In the genomic region with DNA sequence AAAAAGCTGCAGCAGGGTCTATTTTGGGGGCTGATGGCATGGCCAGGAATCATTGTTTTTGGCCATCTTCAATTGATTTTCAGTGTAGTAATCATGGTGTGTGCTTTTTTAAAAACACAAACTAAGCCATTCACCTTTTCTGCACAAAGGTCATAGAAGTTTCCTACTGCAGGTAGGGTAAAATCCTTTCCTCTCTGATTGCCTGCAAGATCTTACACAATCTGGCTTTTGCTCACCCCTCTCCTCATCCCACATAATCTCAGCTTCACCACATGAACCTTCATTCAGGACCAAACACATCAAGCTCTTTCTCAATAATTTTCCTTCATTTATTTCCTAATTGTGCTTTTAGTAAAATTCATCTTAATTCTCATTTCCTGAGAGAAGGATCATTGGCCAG, we compare ENCODE assay signal across 12 cellular contexts. TPM values are rescaled to one million over a fixed set of nuclear protein-coding genes. Genes with fewer than 3 reads are reported as not detected.
DNase-seq lines count a peak whose midpoint lies in the region; ATAC-seq, FAIRE-seq and TF ChIP-seq lines count a peak whose summit lies in the region.
"Had no signal": no experiment of that assay in that cellular context is flagged by ENCODE, and none has a peak within 500 bp of the region (broad histone marks: within the 10 kb centered on the region; RNA-seq: fewer than 3 reads in every experiment).

No MANE protein-coding gene starts in this region.

- H3K9me3 ChIP-seq in endodermal cell (ENCODE audit: control insufficient read depth, low read length), result peaks cover 10% of the 10 kb centered on the region
- H3K9me3 ChIP-seq: pancreas had no signal

- ATAC-seq in HG02588 (IDR thresholded peaks at IDR 0.05; ENCODE audit: unreplicated experiment), result peak; percentile 10
- ATAC-seq in omental fat pad (ENCODE audit: low FRiP score), result peak; percentile 57

- H3K36me3 ChIP-seq in endodermal cell (ENCODE audit: control insufficient read depth, insufficient read depth, low read length), result no peaks in the 10 kb centered on the region
- H3K36me3 ChIP-seq: cardiac muscle cell, pancreas, WERI-Rb-1 had no signal

- H3K27me3 ChIP-seq in endodermal cell (ENCODE audit: control insufficient read depth, insufficient read depth, low read length, poor library complexity, severe bottlenecking), result no peaks in the 10 kb centered on the region
- H3K27me3 ChIP-seq: cardiac muscle cell, pancreas had no signal

- no peak overlapping the region for H3K27ac ChIP-seq in endodermal cell (ENCODE audit: low read depth, low read length)
- H3K27ac ChIP-seq: cardiac muscle cell, pancreas, WERI-Rb-1 had no signal

- H3K4me3 ChIP-seq in endodermal cell (ENCODE audit: low read length), result no peak overlapping the region
- H3K4me3 ChIP-seq: cardiac muscle cell, pancreas had no signal

- H3K36me3 Mint-ChIP-seq in activated naive CD8-positive, alpha-beta T cell, result peaks cover 7% of the 10 kb centered on the region
- no peaks in the 10 kb centered on the region for H3K36me3 Mint-ChIP-seq in endodermal cell (ENCODE audit: low read depth)

- H3K27me3 Mint-ChIP-seq in activated naive CD8-positive, alpha-beta T cell, result no peaks in the 10 kb centered on the region
- H3K27me3 Mint-ChIP-seq in endodermal cell (ENCODE audit: insufficient read depth), result no peaks in the 10 kb centered on the region

- H3K27ac Mint-ChIP-seq in activated naive CD8-positive, alpha-beta T cell, result peak overlapping the region; percentile 94
- no peak overlapping the region for H3K27ac Mint-ChIP-seq in endodermal cell

- peak; percentile 68 for FAIRE-seq in GM18507 (lab: Jason Lieb, UNC)

- H3K9me3 Mint-ChIP-seq in activated naive CD8-positive, alpha-beta T cell (ENCODE audit: low read depth), result peaks cover 9% of the 10 kb centered on the region
- peaks cover 9% of the 10 kb centered on the region for H3K9me3 Mint-ChIP-seq in endodermal cell

- no peak overlapping the region for H3K9ac ChIP-seq in endodermal cell (ENCODE audit: extremely low read depth, low read length, poor library complexity, severe bottlenecking)

- H3K4me1 Mint-ChIP-seq in activated naive CD8-positive, alpha-beta T cell (ENCODE audit: low read depth), result peaks cover 52% of the 10 kb centered on the region
- peaks cover 5% of the 10 kb centered on the region for H3K4me1 Mint-ChIP-seq in endodermal cell

- DNase-seq in GM18507 (ENCODE audit: extremely low spot score, insufficient read length, low read depth), result no peak
- DNase-seq in omental fat pad (ENCODE audit: low spot score), result no peak
- no peak for DNase-seq in RKO (ENCODE audit: low spot score)
- DNase-seq in endodermal cell, result no peak
- DNase-seq in iPS-NIHi11 (ENCODE audit: low spot score), result no peak
- DNase-seq: GOT3, hippocampal formation, pancreas, WERI-Rb-1 had no signal

- peak overlapping the region; percentile 55 for H3K4me3 Mint-ChIP-seq in activated naive CD8-positive, alpha-beta T cell
- no peak overlapping the region for H3K4me3 Mint-ChIP-seq in endodermal cell

- no peak for TF ChIP-seq CTCF in omental fat pad (IDR thresholded peaks at IDR 0.05)
- no peak for TF ChIP-seq CTCF in endodermal cell (conservative IDR thresholded peaks at IDR 0.05)

- H3K4me1 ChIP-seq in endodermal cell (ENCODE audit: control insufficient read depth, insufficient read depth, low read length), result no peaks in the 10 kb centered on the region
- H3K4me1 ChIP-seq: pancreas had no signal

RNA-seq across cellular contexts. Expression of a gene that starts 38.3 kb away (rescaled TPM):
- total RNA-seq in omental fat pad, result 1 to 10 TPM; 2.4 to 9.1 (median 6.6) TPM
- not detected for total RNA-seq in endodermal cell
- polyA plus RNA-seq in endodermal cell (2013, experiment 1 of 2), result not detected
- polyA plus RNA-seq in endodermal cell (2013, experiment 2 of 2), result not detected

RNA-seq across cellular contexts. Expression of a gene that starts 52.9 kb away (rescaled TPM):
- not detected for total RNA-seq in omental fat pad
- total RNA-seq in endodermal cell, result not detected
- not detected for polyA plus RNA-seq in endodermal cell (2013, experiment 1 of 2)
- polyA plus RNA-seq in endodermal cell (2013, experiment 2 of 2), result not detected
- polyA plus RNA-seq: cardiac muscle cell had no signal
